In the genomic region with DNA sequence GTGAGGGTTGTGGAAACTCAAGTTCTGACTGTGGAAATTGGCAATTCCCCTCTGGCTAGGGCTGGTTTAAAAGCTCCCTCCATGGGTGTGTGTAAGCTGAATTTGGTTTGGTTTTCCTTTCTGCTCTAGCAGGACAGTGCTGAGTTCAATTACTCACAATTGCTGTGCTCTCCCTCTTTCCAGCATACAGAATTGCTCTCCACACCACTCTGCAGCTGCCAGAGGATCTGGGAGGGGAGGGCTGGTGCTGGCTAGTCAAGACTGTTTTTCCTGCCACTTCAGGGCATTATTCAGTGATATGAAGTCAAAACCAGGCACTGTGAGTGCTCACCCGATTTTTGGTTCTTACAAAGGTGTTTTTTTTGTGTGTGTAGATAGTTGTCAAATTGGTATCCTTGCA, we compare ENCODE assay signal across 17 cellular contexts.
"Had no signal": no experiment of that assay in that cellular context is flagged by ENCODE, and none has a peak within 500 bp of the region (broad histone marks: within the 10 kb centered on the region; RNA-seq: fewer than 3 reads in every experiment).

No MANE protein-coding gene starts in this region.

- DNase-seq: activated naive CD4-positive, alpha-beta T cell treated with anti-CD3 and anti-CD28 coated beads, Interleukin-2, amount 10 ng/mL, durations not matched to agents 7 days and 5 days; adrenal gland; caudate nucleus; colonic mucosa; esophagus squamous epithelium; foreskin melanocyte; head of caudate nucleus; mammary epithelial cell; natural killer cell; occipital lobe; psoas muscle; right lobe of liver; stimulated activated CD4-positive, alpha-beta T cell treated with anti-CD3 and anti-CD28 coated beads, Interleukin-12 subunit alpha, Interleukin-12 subunit beta, amount 100 ng/mL, for 4 hours; stimulated activated CD4-positive, alpha-beta T cell treated with anti-CD3 and anti-CD28 coated beads, Interleukin-2, amount 100 ng/mL, for 48 hours; stimulated activated naive CD8-positive, alpha-beta T cell treated with anti-CD3 and anti-CD28 coated beads, Interleukin-15, Interleukin-2, amounts not matched to agents 100 U/mL and 50 U/mL, for 24 hours; upper lobe of right lung had no signal

- H3K4me1 ChIP-seq: adrenal gland, colonic mucosa, esophagus squamous epithelium, psoas muscle, right lobe of liver, upper lobe of right lung had no signal

- H3K36me3 ChIP-seq: adrenal gland, colonic mucosa, esophagus squamous epithelium, right lobe of liver, upper lobe of right lung had no signal

- ATAC-seq: left lobe of liver; natural killer cell; psoas muscle; right lobe of liver; stimulated activated naive CD8-positive, alpha-beta T cell treated with anti-CD3 and anti-CD28 coated beads, Interleukin-15, Interleukin-2, amounts not matched to agents 100 U/mL and 50 U/mL, for 24 hours; upper lobe of right lung had no signal

- H3K27ac ChIP-seq: adrenal gland, colonic mucosa, esophagus squamous epithelium, psoas muscle, right lobe of liver, upper lobe of right lung had no signal

- H3K4me3 ChIP-seq: adrenal gland, colonic mucosa, esophagus squamous epithelium, psoas muscle, right lobe of liver, upper lobe of right lung had no signal

- H3K27me3 ChIP-seq: colonic mucosa, esophagus squamous epithelium, right lobe of liver, upper lobe of right lung had no signal

- H3K9me3 ChIP-seq: adrenal gland, colonic mucosa, esophagus squamous epithelium, psoas muscle, right lobe of liver, upper lobe of right lung had no signal
